In genomic region chrX:120462370-120462769, GRCh38 we compare ENCODE assay signal across 18 cellular contexts.
"Had no signal": no experiment of that assay in that cellular context is flagged by ENCODE, and none has a peak within 500 bp of the region (broad histone marks: within the 10 kb centered on the region; RNA-seq: fewer than 3 reads in every experiment).

No MANE protein-coding gene starts in this region.

- H3K4me1 ChIP-seq: neural progenitor cell had no signal

- H3K27me3 ChIP-seq: left lung, neural progenitor cell, ovary, sigmoid colon, stomach, testis, upper lobe of right lung had no signal

- H3K27ac ChIP-seq: neural progenitor cell, ovary, sigmoid colon, stomach, testis, upper lobe of right lung had no signal

- H3K4me3 ChIP-seq: left lung, neural progenitor cell, ovary, sigmoid colon, stomach, testis, upper lobe of right lung had no signal

- DNase-seq: activated CD4-positive, alpha-beta T cell treated with anti-CD3 and anti-CD28 coated beads, Interleukin-2, amount 50 U/mL, for 1 hour; activated CD8-positive, alpha-beta memory T cell treated with anti-CD3 and anti-CD28 coated beads for 24 hours; activated gamma-delta T cell treated with Interleukin-2 at 50 U/mL for 16 hours; amniotic stem cell; hippocampal formation; left lung; mammary epithelial cell; naive B cell; ovary; sigmoid colon; stimulated activated CD4-positive, alpha-beta T cell treated with anti-CD3 and anti-CD28 coated beads, Interleukin-12 subunit alpha, Interleukin-12 subunit beta, amount 100 ng/mL, for 4 hours; stimulated activated CD4-positive, alpha-beta T cell treated with anti-CD3 and anti-CD28 coated beads, Interleukin-2, amount 100 ng/mL, for 24 hours; stomach; testis; upper lobe of right lung had no signal

- H3K9me3 ChIP-seq: left lung, ovary, sigmoid colon, stomach, testis, upper lobe of right lung had no signal

- H3K9ac ChIP-seq: neural progenitor cell had no signal

- H3K36me3 ChIP-seq: left lung, neural progenitor cell, ovary, sigmoid colon, stomach, upper lobe of right lung had no signal

- ATAC-seq: activated CD4-positive, CD25-positive, alpha-beta regulatory T cell treated with anti-CD3 and anti-CD28 coated beads, Interleukin-2, amount 50 U/mL, for 24 hours; esophagus mucosa; left lung; upper lobe of right lung had no signal
